28 cellular contexts compared by ENCODE assay signal in the genomic region with DNA sequence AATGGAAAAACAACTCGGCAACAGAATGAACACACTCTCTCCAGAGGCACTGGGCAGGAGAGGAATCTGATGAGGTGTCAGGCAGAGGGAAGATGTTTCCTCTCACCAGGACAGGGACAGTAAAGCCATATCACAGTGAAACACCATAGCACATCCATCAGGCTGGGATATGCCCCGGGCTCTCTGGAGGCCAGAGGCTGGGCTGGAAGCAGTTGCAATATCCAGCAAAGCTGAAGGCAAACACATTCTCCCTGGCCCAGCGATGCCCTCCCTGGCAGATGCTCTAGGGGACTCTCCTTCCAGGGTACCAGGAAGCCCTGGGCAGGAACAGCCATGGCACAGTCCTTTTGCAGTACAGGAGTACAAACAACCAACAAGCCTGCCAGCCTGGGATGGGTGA. TPM values are rescaled to one million over a fixed set of nuclear protein-coding genes. Genes with fewer than 3 reads are reported as not detected.
"Had no signal": no experiment of that assay in that cellular context is flagged by ENCODE, and none has a peak within 500 bp of the region (broad histone marks: within the 10 kb centered on the region; RNA-seq: fewer than 3 reads in every experiment).

No MANE protein-coding gene starts in this region.

- H3K9me3 Mint-ChIP-seq: activated CD8-positive, alpha-beta T cell treated with anti-CD3 and anti-CD28 coated beads for 36 hours; naive B cell; stimulated activated memory B cell treated with anti-CD40 and anti-IgM and Interleukin-4, amounts not matched to agents 10 μg/mL and 1 μg/mL and 100 μg/mL, for 72 hours had no signal

- FAIRE-seq: astrocyte, keratinocyte, small intestine had no signal

- H3K27ac ChIP-seq: breast epithelium, epithelial cell of prostate, gastroesophageal sphincter, heart left ventricle, lower lobe of right lung, neutrophil, ovary, psoas muscle, stomach, suprapubic skin, tibial nerve had no signal

- H3K4me1 Mint-ChIP-seq: activated CD8-positive, alpha-beta memory T cell treated with anti-CD3 and anti-CD28 coated beads, Interleukin-2, amount 10 ng/mL, durations not matched to agents 7 days and 5 days had no signal

- H3K4me1 ChIP-seq: breast epithelium, lower lobe of right lung, psoas muscle had no signal

- H3K4me3 ChIP-seq: breast epithelium, gastroesophageal sphincter, heart left ventricle, lower lobe of right lung, ovary, psoas muscle, stomach, suprapubic skin, tibial nerve had no signal

- H3K4me3 Mint-ChIP-seq: activated CD8-positive, alpha-beta memory T cell treated with anti-CD3 and anti-CD28 coated beads, Interleukin-2, amount 10 ng/mL, durations not matched to agents 7 days and 5 days; activated CD8-positive, alpha-beta T cell treated with anti-CD3 and anti-CD28 coated beads for 36 hours; naive B cell; stimulated activated memory B cell treated with anti-CD40 and anti-IgM and Interleukin-4, amounts not matched to agents 10 μg/mL and 1 μg/mL and 100 μg/mL, for 72 hours had no signal

- H3K27me3 ChIP-seq: breast epithelium, gastroesophageal sphincter, heart left ventricle, neutrophil, ovary, stomach, suprapubic skin, tibial nerve had no signal

- H3K27ac Mint-ChIP-seq: activated CD8-positive, alpha-beta memory T cell treated with anti-CD3 and anti-CD28 coated beads, Interleukin-2, amount 10 ng/mL, durations not matched to agents 7 days and 5 days; activated CD8-positive, alpha-beta T cell treated with anti-CD3 and anti-CD28 coated beads for 36 hours; stimulated activated memory B cell treated with anti-CD40 and anti-IgM and Interleukin-4, amounts not matched to agents 10 μg/mL and 1 μg/mL and 100 μg/mL, for 72 hours had no signal

- H3K27me3 Mint-ChIP-seq: activated CD8-positive, alpha-beta memory T cell treated with anti-CD3 and anti-CD28 coated beads, Interleukin-2, amount 10 ng/mL, durations not matched to agents 7 days and 5 days; activated CD8-positive, alpha-beta T cell treated with anti-CD3 and anti-CD28 coated beads for 36 hours; stimulated activated memory B cell treated with anti-CD40 and anti-IgM and Interleukin-4, amounts not matched to agents 10 μg/mL and 1 μg/mL and 100 μg/mL, for 72 hours had no signal

- DNase-seq: activated CD4-positive, alpha-beta T cell treated with anti-CD3 and anti-CD28 coated beads for 48 hours; activated CD8-positive, alpha-beta memory T cell treated with anti-CD3 and anti-CD28 coated beads, Interleukin-2, amount 10 ng/mL, durations not matched to agents 7 days and 5 days; activated CD8-positive, alpha-beta T cell treated with anti-CD3 and anti-CD28 coated beads for 36 hours; activated effector memory CD4-positive, alpha-beta T cell treated with anti-CD3 and anti-CD28 coated beads, Interleukin-2, amount 50 U/mL, for 16 hours; activated naive CD4-positive, alpha-beta T cell treated with anti-CD3 and anti-CD28 coated beads, Interleukin-2, amount 50 U/mL, for 16 hours; activated T-cell treated with anti-CD3 and anti-CD28 coated beads for 4 hours; cerebellar nuclear complex; cortex of kidney; heart left ventricle; lower lobe of right lung; naive B cell; ovary; psoas muscle; small intestine; stimulated activated CD4-positive, alpha-beta T cell treated with anti-CD3 and anti-CD28 coated beads, Interleukin-2, amount 100 ng/mL, for 24 hours; stomach had no signal

- H3K36me3 Mint-ChIP-seq: activated CD8-positive, alpha-beta memory T cell treated with anti-CD3 and anti-CD28 coated beads, Interleukin-2, amount 10 ng/mL, durations not matched to agents 7 days and 5 days; naive B cell; stimulated activated memory B cell treated with anti-CD40 and anti-IgM and Interleukin-4, amounts not matched to agents 10 μg/mL and 1 μg/mL and 100 μg/mL, for 72 hours had no signal

- H3K36me3 ChIP-seq: breast epithelium, gastroesophageal sphincter, heart left ventricle, lower lobe of right lung, neutrophil, ovary, stomach, suprapubic skin, tibial nerve had no signal

- ATAC-seq: activated CD8-positive, alpha-beta memory T cell treated with anti-CD3 and anti-CD28 coated beads, Interleukin-2, amount 10 ng/mL, durations not matched to agents 7 days and 5 days; activated CD8-positive, alpha-beta T cell treated with anti-CD3 and anti-CD28 coated beads for 36 hours; gastroesophageal sphincter; heart left ventricle; lower lobe of right lung; psoas muscle; sciatic nerve; stimulated activated memory B cell treated with anti-CD40 and anti-IgM and Interleukin-4, amounts not matched to agents 10 μg/mL and 1 μg/mL and 100 μg/mL, for 72 hours had no signal

- H3K9me3 ChIP-seq: breast epithelium, gastroesophageal sphincter, heart left ventricle, lower lobe of right lung, neutrophil, ovary, psoas muscle, stomach, suprapubic skin, tibial nerve had no signal

RNA-seq across cellular contexts. Expression of a gene that starts 11.1 kb away (rescaled TPM):
- total RNA-seq: activated CD8-positive, alpha-beta memory T cell treated with anti-CD3 and anti-CD28 coated beads, Interleukin-2, amount 10 ng/mL, durations not matched to agents 7 days and 5 days; activated CD8-positive, alpha-beta T cell treated with anti-CD3 and anti-CD28 coated beads for 36 hours; astrocyte; heart left ventricle; mesenteric fat pad; psoas muscle; stomach; T-helper 2 cell treated with Interferon-gamma antibody and Interleukin-4, amounts not matched to agents 100 ng/mL and 5 ng/mL, for 36 hours had no signal
- polyA plus RNA-seq: heart left ventricle, keratinocyte, psoas muscle had no signal

RNA-seq across cellular contexts. Expression of a gene that starts 14.6 kb away (rescaled TPM):
- total RNA-seq: T-helper 2 cell treated with Interferon-gamma antibody and Interleukin-4, amounts not matched to agents 100 ng/mL and 5 ng/mL, for 36 hours had no signal
